ENCODE assay signal across 16 cellular contexts in genomic region chr5:17951392-17952169, GRCh38.
DNase-seq lines count a peak whose midpoint lies in the region; ATAC-seq, FAIRE-seq and TF ChIP-seq lines count a peak whose summit lies in the region.
"Had no signal": no experiment of that assay in that cellular context is flagged by ENCODE, and none has a peak within 500 bp of the region (broad histone marks: within the 10 kb centered on the region; RNA-seq: fewer than 3 reads in every experiment).

No MANE protein-coding gene starts in this region.

- H3K4me3 ChIP-seq in esophagus (ENCODE audit: low read depth in 1 of 2, low read length in 2 of 2) = peak overlapping the region; percentile 3 to 13
- H3K4me3 ChIP-seq in right lobe of liver = no peak overlapping the region
- H3K4me3 ChIP-seq: gastrocnemius medialis, lung, SJSA1 had no signal

- H3K27me3 ChIP-seq in esophagus (ENCODE audit: control insufficient read depth in 1 of 2, insufficient read depth in 2 of 2, low read length in 2 of 2) (no peaks in the 10 kb centered on the region), right lobe of liver (no peaks in the 10 kb centered on the region)
- H3K27me3 ChIP-seq: gastrocnemius medialis, SJSA1 had no signal

- no peak for ATAC-seq in right lobe of liver
- no peak for ATAC-seq in activated T-cell treated with anti-CD3 and anti-CD28 coated beads, Interleukin-2, amount 50 U/mL, for 4 hours
- no peak for ATAC-seq in GM19351 (IDR thresholded peaks at IDR 0.05; ENCODE audit: unreplicated experiment)
- no peak for ATAC-seq in HG03159 (IDR thresholded peaks at IDR 0.05; ENCODE audit: unreplicated experiment)
- ATAC-seq: gastrocnemius medialis had no signal

- no peaks in the 10 kb centered on the region for H3K4me1 Mint-ChIP-seq in activated T-cell treated with anti-CD3 and anti-CD28 coated beads, Interleukin-2, amount 50 U/mL, for 4 hours (ENCODE audit: low read depth)

- TF ChIP-seq CTCF in right lobe of liver (IDR thresholded peaks at IDR 0.05) = peak in 1 of 4 donors; percentile 5

- no peaks in the 10 kb centered on the region for H3K36me3 ChIP-seq in esophagus (ENCODE audit: control insufficient read depth in 2 of 2, insufficient read depth in 2 of 2, low read length in 1 of 2)
- no peaks in the 10 kb centered on the region for H3K36me3 ChIP-seq in right lobe of liver
- H3K36me3 ChIP-seq: gastrocnemius medialis, SJSA1 had no signal

- TF ChIP-seq POLR2A in right lobe of liver (IDR thresholded peaks at IDR 0.05) = no peak

- peak; percentile 26 for FAIRE-seq in HTR-8/SVneo (lab: Jason Lieb, UNC)

- 56 to 60% methylated on average over 9 of the region's 9 CpGs for WGBS in esophagus, 2 donors
- 49% methylated on average over 5 of the region's 9 CpGs for WGBS in right lobe of liver (ENCODE audit: insufficient coverage, low coverage, low lambda C conversion rate, missing lambda C conversion rate)

- intact Hi-C loops in right lobe of liver (cut with DNase I) = no loop called here

- H3K27me3 Mint-ChIP-seq in activated T-cell treated with anti-CD3 and anti-CD28 coated beads, Interleukin-2, amount 50 U/mL, for 4 hours (ENCODE audit: low read depth) = no peaks in the 10 kb centered on the region
- H3K27me3 Mint-ChIP-seq: activated CD4-positive, alpha-beta memory T cell treated with anti-CD3 and anti-CD28 coated beads for 36 hours; activated naive CD8-positive, alpha-beta T cell had no signal

- H3K4me3 Mint-ChIP-seq in activated T-cell treated with anti-CD3 and anti-CD28 coated beads, Interleukin-2, amount 50 U/mL, for 4 hours = no peak overlapping the region
- H3K4me3 Mint-ChIP-seq: activated CD4-positive, alpha-beta memory T cell treated with anti-CD3 and anti-CD28 coated beads for 36 hours; activated naive CD8-positive, alpha-beta T cell had no signal

- H3K9me3 ChIP-seq in esophagus (ENCODE audit: control insufficient read depth in 2 of 2, insufficient read depth in 1 of 2, low read depth in 1 of 2, low read length in 1 of 2) (peaks cover 0 to 3% of the 10 kb centered on the region in 2 donors), right lobe of liver (no peaks in the 10 kb centered on the region)
- H3K9me3 ChIP-seq: gastrocnemius medialis, SJSA1 had no signal

- H3K9me3 Mint-ChIP-seq in activated T-cell treated with anti-CD3 and anti-CD28 coated beads, Interleukin-2, amount 50 U/mL, for 4 hours = peaks cover 30% of the 10 kb centered on the region

- no peaks in the 10 kb centered on the region for H3K36me3 Mint-ChIP-seq in activated T-cell treated with anti-CD3 and anti-CD28 coated beads, Interleukin-2, amount 50 U/mL, for 4 hours (ENCODE audit: insufficient read depth)
- H3K36me3 Mint-ChIP-seq: activated CD4-positive, alpha-beta memory T cell treated with anti-CD3 and anti-CD28 coated beads for 36 hours; activated naive CD8-positive, alpha-beta T cell had no signal

- H3K27ac ChIP-seq in esophagus (ENCODE audit: low read depth in 2 of 2, low read length in 1 of 2) (peak overlapping the region; percentile 76 to 77), right lobe of liver (no peak overlapping the region)
- H3K27ac ChIP-seq: gastrocnemius medialis, parathyroid adenoma, SJSA1 had no signal

- peak; percentile 6 for DNase-seq in A172 (ENCODE audit: low spot score)
- DNase-seq in HTR-8/SVneo (ENCODE audit: insufficient read length, low spot score) = no peak
- peak; percentile 7 for DNase-seq in NCI-H82 treated with DMSO at 0.1 percent for 48 hours (lab: John Stamatoyannopoulos, UW; ENCODE audit: unreplicated experiment)
- DNase-seq in right lobe of liver = no peak
- no peak for DNase-seq in activated T-cell treated with anti-CD3 and anti-CD28 coated beads, Interleukin-2, amount 50 U/mL, for 4 hours
- DNase-seq: activated CD4-positive, alpha-beta memory T cell treated with anti-CD3 and anti-CD28 coated beads for 36 hours; gastrocnemius medialis; HCEC 1CT; stimulated activated CD4-positive, alpha-beta T cell treated with anti-CD3 and anti-CD28 coated beads, Interleukin-4, amount 100 ng/mL, for 1 hour had no signal

- H3K4me1 ChIP-seq in esophagus (ENCODE audit: control insufficient read depth in 2 of 2, insufficient read depth in 2 of 2, low read length in 1 of 2) (peaks cover 0 to 7% of the 10 kb centered on the region in 2 donors), right lobe of liver (no peaks in the 10 kb centered on the region)
- H3K4me1 ChIP-seq: gastrocnemius medialis, parathyroid adenoma, SJSA1 had no signal

Comparison
In these comparisons a context has a peak if more than half of its experiments do, and no peak if none do; other contexts are left out.
1. DNase-seq: peak in A172 (single experiment) and NCI-H82 treated with DMSO at 0.1 percent for 48 hours (single experiment); none in HTR-8/SVneo (single experiment), right lobe of liver (0 of 3) and activated T-cell treated with anti-CD3 and anti-CD28 coated beads, Interleukin-2, amount 50 U/mL, for 4 hours (single experiment).
2. H3K27ac ChIP-seq: peak in esophagus (2 of 2); none in right lobe of liver (0 of 3).
3. H3K4me3 ChIP-seq: peak in esophagus (2 of 2); none in right lobe of liver (0 of 3).